Comparison of ENCODE assay signal across 19 cellular contexts in the genomic region with DNA sequence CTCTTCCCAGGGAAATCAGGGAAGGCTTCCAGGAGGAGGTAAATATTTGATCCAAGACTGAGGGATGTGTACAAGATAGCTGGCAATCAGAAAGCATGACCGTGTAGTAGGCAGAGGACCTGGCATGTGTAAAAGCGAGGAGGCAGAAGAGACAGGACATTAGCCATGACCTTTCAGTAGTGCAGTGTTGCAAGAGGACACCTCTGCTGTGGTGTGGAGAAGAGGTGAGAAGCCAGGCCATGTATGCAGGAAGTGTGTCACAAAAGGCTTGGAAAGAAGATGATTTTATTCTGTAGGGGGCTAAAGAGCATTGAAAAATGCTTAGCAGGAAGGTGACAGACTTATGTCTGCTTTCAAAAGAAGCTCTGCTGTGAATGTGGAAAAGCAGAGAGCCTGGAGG.
A peak's percentile ranks its signal among the peaks of the same experiment; 100 is the strongest.
DNase-seq lines count a peak whose midpoint lies in the region; ATAC-seq and TF ChIP-seq lines count a peak whose summit lies in the region.
"Had no signal": no experiment of that assay in that cellular context is flagged by ENCODE, and none has a peak within 500 bp of the region (broad histone marks: within the 10 kb centered on the region; RNA-seq: fewer than 3 reads in every experiment).

No MANE protein-coding gene starts in this region.

- CTCF ChIA-PET in WTC11 (lab: Charles Lee), result no interaction called here

- H3K4me1 ChIP-seq in left ventricle myocardium inferior (no peaks in the 10 kb centered on the region), endodermal cell (ENCODE audit: control insufficient read depth, insufficient read depth, low read length) (no peaks in the 10 kb centered on the region)
- H3K4me1 ChIP-seq: BLaER1, Caco-2 had no signal

- no peak overlapping the region for H3K4me3 Mint-ChIP-seq in WTC11
- no peak overlapping the region for H3K4me3 Mint-ChIP-seq in endodermal cell
- H3K4me3 Mint-ChIP-seq: B cell; CD4-positive, CD25-positive, alpha-beta regulatory T cell; CD8-positive, alpha-beta T cell had no signal

- 90 to 100% methylated on average over 2 of the region's 2 CpGs for whole genome bisulfite sequencing in endodermal cell (ENCODE audit: insufficient coverage in 1 of 2, insufficient read length in 1 of 2), 2 experiments

- peaks cover 3% of the 10 kb centered on the region; the same call in 1 of the 2 replicates for H3K36me3 Mint-ChIP-seq in WTC11
- H3K36me3 Mint-ChIP-seq in endodermal cell (ENCODE audit: low read depth), result no peaks in the 10 kb centered on the region
- H3K36me3 Mint-ChIP-seq: CD4-positive, CD25-positive, alpha-beta regulatory T cell; CD8-positive, alpha-beta T cell had no signal

- no peaks in the 10 kb centered on the region for H3K4me1 Mint-ChIP-seq in WTC11
- peaks cover 6% of the 10 kb centered on the region for H3K4me1 Mint-ChIP-seq in endodermal cell
- H3K4me1 Mint-ChIP-seq: B cell had no signal

- no peak for TF ChIP-seq CTCF in left ventricle myocardium inferior (IDR thresholded peaks at IDR 0.05; ENCODE audit: borderline replicate concordance)
- TF ChIP-seq CTCF in WTC11 (IDR thresholded peaks at IDR 0.05), result no peak
- no peak for TF ChIP-seq CTCF in endodermal cell (conservative IDR thresholded peaks at IDR 0.05)

- POLR2A ChIA-PET in WTC11 (lab: Charles Lee), result interaction anchor here (0.6 kb wide), 1 partner anchor 1143 kb away, joined by 4 read pairs; no protein-coding TSS in a partner anchor

- intact Hi-C loops in left ventricle myocardium inferior (cut with micrococcal nuclease) (no loop called here), left cardiac atrium (cut with DNase I) (no loop called here)

- peaks cover 60% of the 10 kb centered on the region for H3K36me3 ChIP-seq in left ventricle myocardium inferior
- no peaks in the 10 kb centered on the region for H3K36me3 ChIP-seq in endodermal cell (ENCODE audit: control insufficient read depth, insufficient read depth, low read length)
- H3K36me3 ChIP-seq: BLaER1 had no signal

- no peaks in the 10 kb centered on the region for H3K27me3 Mint-ChIP-seq in WTC11 (ENCODE audit: low read depth)
- no peaks in the 10 kb centered on the region for H3K27me3 Mint-ChIP-seq in endodermal cell (ENCODE audit: insufficient read depth)
- H3K27me3 Mint-ChIP-seq: B cell; CD4-positive, CD25-positive, alpha-beta regulatory T cell had no signal

- ATAC-seq in left cardiac atrium, result no peak
- no peak for ATAC-seq in WTC11
- ATAC-seq: CD8-positive, alpha-beta T cell; HCT116 had no signal

- no peak for DNase-seq in left ventricle myocardium inferior
- DNase-seq in left cardiac atrium, result no peak
- no peak for DNase-seq in WTC11 (ENCODE audit: low spot score)
- peak; percentile 53 for DNase-seq in endodermal cell
- no peak for DNase-seq in effector CD4-positive, alpha-beta T cell
- no peak for DNase-seq in epidermal melanocyte (ENCODE audit: insufficient read length, low spot score)
- no peak for DNase-seq in activated gamma-delta T cell treated with Interleukin-2 at 50 U/mL for 16 hours
- DNase-seq: Caco-2; CD4-positive, CD25-positive, alpha-beta regulatory T cell; CD8-positive, alpha-beta T cell; DMS153; DND-41; GOT3; H7 had no signal

- H3K9me3 Mint-ChIP-seq in WTC11 (no peaks in the 10 kb centered on the region), endodermal cell (no peaks in the 10 kb centered on the region)
- H3K9me3 Mint-ChIP-seq: CD8-positive, alpha-beta T cell had no signal

- H3K9ac ChIP-seq in endodermal cell (ENCODE audit: extremely low read depth, low read length, poor library complexity, severe bottlenecking), result no peak overlapping the region
- H3K9ac ChIP-seq: BLaER1 had no signal

- H3K27ac ChIP-seq in left ventricle myocardium inferior (replicated peaks) (peak overlapping the region; percentile 43), endodermal cell (ENCODE audit: low read depth, low read length) (no peak overlapping the region)
- H3K27ac ChIP-seq: 22Rv1, BLaER1, C4-2B had no signal

- H3K27ac Mint-ChIP-seq in WTC11 (peak overlapping the region; percentile 3), endodermal cell (no peak overlapping the region)
- H3K27ac Mint-ChIP-seq: B cell; CD4-positive, CD25-positive, alpha-beta regulatory T cell; CD8-positive, alpha-beta T cell had no signal

- H3K4me3 ChIP-seq in left ventricle myocardium inferior, result no peak overlapping the region
- no peak overlapping the region for H3K4me3 ChIP-seq in endodermal cell (ENCODE audit: low read length)
- H3K4me3 ChIP-seq: BLaER1 had no signal

- H3K27me3 ChIP-seq in left ventricle myocardium inferior (ENCODE audit: low read depth), result no peaks in the 10 kb centered on the region
- no peaks in the 10 kb centered on the region for H3K27me3 ChIP-seq in endodermal cell (ENCODE audit: control insufficient read depth, insufficient read depth, low read length, poor library complexity, severe bottlenecking)
- H3K27me3 ChIP-seq: BLaER1 had no signal

- no peaks in the 10 kb centered on the region for H3K9me3 ChIP-seq in left ventricle myocardium inferior (replicated peaks)
- no peaks in the 10 kb centered on the region for H3K9me3 ChIP-seq in endodermal cell (ENCODE audit: control insufficient read depth, low read length)
- H3K9me3 ChIP-seq: BLaER1, Caco-2 had no signal

TF ChIP-seq in WTC11, 78 proteins besides CTCF, POLR2A, EP300 and RAD21:
- TF ChIP-seq, protein P1, sequence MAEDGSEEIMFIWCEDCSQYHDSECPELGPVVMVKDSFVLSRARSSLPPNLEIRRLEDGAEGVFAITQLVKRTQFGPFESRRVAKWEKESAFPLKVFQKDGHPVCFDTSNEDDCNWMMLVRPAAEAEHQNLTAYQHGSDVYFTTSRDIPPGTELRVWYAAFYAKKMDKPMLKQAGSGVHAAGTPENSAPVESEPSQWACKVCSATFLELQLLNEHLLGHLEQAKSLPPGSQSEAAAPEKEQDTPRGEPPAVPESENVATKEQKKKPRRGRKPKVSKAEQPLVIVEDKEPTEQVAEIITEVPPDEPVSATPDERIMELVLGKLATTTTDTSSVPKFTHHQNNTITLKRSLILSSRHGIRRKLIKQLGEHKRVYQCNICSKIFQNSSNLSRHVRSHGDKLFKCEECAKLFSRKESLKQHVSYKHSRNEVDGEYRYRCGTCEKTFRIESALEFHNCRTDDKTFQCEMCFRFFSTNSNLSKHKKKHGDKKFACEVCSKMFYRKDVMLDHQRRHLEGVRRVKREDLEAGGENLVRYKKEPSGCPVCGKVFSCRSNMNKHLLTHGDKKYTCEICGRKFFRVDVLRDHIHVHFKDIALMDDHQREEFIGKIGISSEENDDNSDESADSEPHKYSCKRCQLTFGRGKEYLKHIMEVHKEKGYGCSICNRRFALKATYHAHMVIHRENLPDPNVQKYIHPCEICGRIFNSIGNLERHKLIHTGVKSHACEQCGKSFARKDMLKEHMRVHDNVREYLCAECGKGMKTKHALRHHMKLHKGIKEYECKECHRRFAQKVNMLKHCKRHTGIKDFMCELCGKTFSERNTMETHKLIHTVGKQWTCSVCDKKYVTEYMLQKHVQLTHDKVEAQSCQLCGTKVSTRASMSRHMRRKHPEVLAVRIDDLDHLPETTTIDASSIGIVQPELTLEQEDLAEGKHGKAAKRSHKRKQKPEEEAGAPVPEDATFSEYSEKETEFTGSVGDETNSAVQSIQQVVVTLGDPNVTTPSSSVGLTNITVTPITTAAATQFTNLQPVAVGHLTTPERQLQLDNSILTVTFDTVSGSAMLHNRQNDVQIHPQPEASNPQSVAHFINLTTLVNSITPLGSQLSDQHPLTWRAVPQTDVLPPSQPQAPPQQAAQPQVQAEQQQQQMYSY (CRISPR knock-in tag; IDR thresholded peaks at IDR 0.05), result no peak
- TF ChIP-seq CREM (CRISPR knock-in tag; IDR thresholded peaks at IDR 0.05) (no peak), FOXJ3 (CRISPR knock-in tag; IDR thresholded peaks at IDR 0.05; ENCODE audit: borderline replicate concordance) (no peak), IRF2 (CRISPR knock-in tag; IDR thresholded peaks at IDR 0.05; ENCODE audit: borderline replicate concordance, low read depth) (no peak), SMAD4 (CRISPR knock-in tag; IDR thresholded peaks at IDR 0.05) (no peak), ESRRA (CRISPR knock-in tag; IDR thresholded peaks at IDR 0.05; ENCODE audit: borderline replicate concordance) (no peak), ZNF317 (CRISPR knock-in tag; IDR thresholded peaks at IDR 0.05; ENCODE audit: borderline replicate concordance, low read depth) (no peak)
- TF ChIP-seq, protein P2, sequence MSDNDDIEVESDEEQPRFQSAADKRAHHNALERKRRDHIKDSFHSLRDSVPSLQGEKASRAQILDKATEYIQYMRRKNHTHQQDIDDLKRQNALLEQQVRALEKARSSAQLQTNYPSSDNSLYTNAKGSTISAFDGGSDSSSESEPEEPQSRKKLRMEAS (CRISPR knock-in tag; IDR thresholded peaks at IDR 0.05), result no peak
- TF ChIP-seq, protein P3, sequence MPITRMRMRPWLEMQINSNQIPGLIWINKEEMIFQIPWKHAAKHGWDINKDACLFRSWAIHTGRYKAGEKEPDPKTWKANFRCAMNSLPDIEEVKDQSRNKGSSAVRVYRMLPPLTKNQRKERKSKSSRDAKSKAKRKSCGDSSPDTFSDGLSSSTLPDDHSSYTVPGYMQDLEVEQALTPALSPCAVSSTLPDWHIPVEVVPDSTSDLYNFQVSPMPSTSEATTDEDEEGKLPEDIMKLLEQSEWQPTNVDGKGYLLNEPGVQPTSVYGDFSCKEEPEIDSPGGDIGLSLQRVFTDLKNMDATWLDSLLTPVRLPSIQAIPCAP (CRISPR knock-in tag; IDR thresholded peaks at IDR 0.05), result no peak
- TF ChIP-seq, protein P4, sequence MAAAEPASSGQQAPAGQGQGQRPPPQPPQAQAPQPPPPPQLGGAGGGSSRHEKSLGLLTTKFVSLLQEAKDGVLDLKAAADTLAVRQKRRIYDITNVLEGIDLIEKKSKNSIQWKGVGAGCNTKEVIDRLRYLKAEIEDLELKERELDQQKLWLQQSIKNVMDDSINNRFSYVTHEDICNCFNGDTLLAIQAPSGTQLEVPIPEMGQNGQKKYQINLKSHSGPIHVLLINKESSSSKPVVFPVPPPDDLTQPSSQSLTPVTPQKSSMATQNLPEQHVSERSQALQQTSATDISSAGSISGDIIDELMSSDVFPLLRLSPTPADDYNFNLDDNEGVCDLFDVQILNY (CRISPR knock-in tag; IDR thresholded peaks at IDR 0.05), result no peak
